21 cellular contexts compared by ENCODE assay signal in the genomic region with DNA sequence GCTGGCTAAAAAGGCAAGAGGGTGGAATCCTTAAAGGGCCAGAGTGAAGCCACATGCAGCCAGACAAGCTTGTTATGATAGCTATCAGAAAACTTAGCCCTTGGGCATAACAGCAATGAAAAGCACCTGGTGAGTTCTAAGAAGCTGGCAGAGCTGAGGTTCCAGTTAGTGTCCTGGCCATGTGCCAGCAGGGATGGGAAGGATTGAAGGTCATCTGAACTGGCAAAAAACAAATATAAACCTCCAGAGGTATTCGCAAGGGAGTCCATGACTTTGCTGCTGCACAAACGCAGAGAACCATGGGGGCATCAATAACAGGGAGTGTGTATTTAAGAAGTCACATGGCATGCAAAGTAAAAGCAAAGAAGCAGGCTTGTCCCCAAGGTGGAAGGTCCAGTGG.
DNase-seq lines count a peak whose midpoint lies in the region; ATAC-seq lines count a peak whose summit lies in the region.
"Had no signal": no experiment of that assay in that cellular context is flagged by ENCODE, and none has a peak within 500 bp of the region (broad histone marks: within the 10 kb centered on the region; RNA-seq: fewer than 3 reads in every experiment).

No MANE protein-coding gene starts in this region.

- no peak overlapping the region for H3K4me3 Mint-ChIP-seq in naive thymus-derived CD8-positive, alpha-beta T cell
- H3K4me3 Mint-ChIP-seq: B cell; CD4-positive, CD25-positive, alpha-beta regulatory T cell; CD8-positive, alpha-beta T cell; GM23338; H9 had no signal

- no peaks in the 10 kb centered on the region for H3K4me1 Mint-ChIP-seq in naive thymus-derived CD8-positive, alpha-beta T cell
- H3K4me1 Mint-ChIP-seq: B cell; CD4-positive, CD25-positive, alpha-beta regulatory T cell; GM23338; H9 had no signal

- no peak overlapping the region for H3K27ac ChIP-seq in caudate nucleus (ENCODE audit: low read depth, low read length)
- H3K27ac ChIP-seq: 22Rv1, BLaER1, C4-2B had no signal

- H3K36me3 Mint-ChIP-seq in naive thymus-derived CD8-positive, alpha-beta T cell = peaks cover 0 to 7% (median 0%) of the 10 kb centered on the region in 3 donors
- H3K36me3 Mint-ChIP-seq: CD4-positive, CD25-positive, alpha-beta regulatory T cell; CD8-positive, alpha-beta T cell had no signal

- POLR2A ChIA-PET in naive thymus-derived CD8-positive, alpha-beta T cell (lab: Charles Lee) = no interaction called here

- H3K27ac Mint-ChIP-seq in naive thymus-derived CD8-positive, alpha-beta T cell = no peak overlapping the region
- H3K27ac Mint-ChIP-seq: B cell; CD4-positive, CD25-positive, alpha-beta regulatory T cell; CD8-positive, alpha-beta T cell; GM23338; H9 had no signal

- DNase-seq in DMS 273 (lab: John Stamatoyannopoulos, UW; ENCODE audit: unreplicated experiment) = peak; percentile 2
- no peak for DNase-seq in DMS 273 treated with DMSO at 0.1 percent for 48 hours (lab: John Stamatoyannopoulos, UW)
- DNase-seq in NCI-H748 (lab: John Stamatoyannopoulos, UW; ENCODE audit: unreplicated experiment) = peak; percentile 11
- DNase-seq in NCI-H748 treated with DMSO at 0.1 percent for 48 hours (lab: John Stamatoyannopoulos, UW) = no peak
- peak; percentile 47 for DNase-seq in COLO668 (lab: John Stamatoyannopoulos, UW; ENCODE audit: unreplicated experiment)
- DNase-seq in NCI-H69 (lab: John Stamatoyannopoulos, UW) = peak; percentile 40
- no peak for DNase-seq in caudate nucleus (lab: John Stamatoyannopoulos, UW)
- no peak for DNase-seq in naive thymus-derived CD8-positive, alpha-beta T cell
- DNase-seq: CD4-positive, CD25-positive, alpha-beta regulatory T cell; CD8-positive, alpha-beta T cell; DMS79; EL; GDM1; H9 had no signal

- no peak for ATAC-seq in naive thymus-derived CD8-positive, alpha-beta T cell
- ATAC-seq: CD8-positive, alpha-beta T cell; GM12878; GM23338; HCT116 had no signal

- H3K27me3 Mint-ChIP-seq in naive thymus-derived CD8-positive, alpha-beta T cell = no peaks in the 10 kb centered on the region
- H3K27me3 Mint-ChIP-seq: B cell; CD4-positive, CD25-positive, alpha-beta regulatory T cell had no signal

- peaks cover 0 to 32% (median 9%) of the 10 kb centered on the region in 9 donors for H3K9me3 Mint-ChIP-seq in naive thymus-derived CD8-positive, alpha-beta T cell

Comparison
In these comparisons a context has a peak if more than half of its experiments do, and no peak if none do; other contexts are left out.
1. DNase-seq: peak in DMS 273 (single experiment), NCI-H748 (single experiment), COLO668 (single experiment) and NCI-H69 (single experiment); none in DMS 273 treated with DMSO at 0.1 percent for 48 hours (single experiment), NCI-H748 treated with DMSO at 0.1 percent for 48 hours (single experiment), caudate nucleus (0 of 61) and naive thymus-derived CD8-positive, alpha-beta T cell (0 of 10).